17 cellular contexts compared by ENCODE assay signal in genomic region chr2:232857158-232857563, GRCh38. TPM values are rescaled to one million over a fixed set of nuclear protein-coding genes. Genes with fewer than 3 reads are reported as not detected.
DNase-seq lines count a peak whose midpoint lies in the region; ATAC-seq and TF ChIP-seq lines count a peak whose summit lies in the region.
"Had no signal": no experiment of that assay in that cellular context is flagged by ENCODE, and none has a peak within 500 bp of the region (broad histone marks: within the 10 kb centered on the region; RNA-seq: fewer than 3 reads in every experiment).

No MANE protein-coding gene starts in this region.

- H3K4me1 ChIP-seq in RWPE2 (ENCODE audit: insufficient read depth, poor library complexity, severe bottlenecking), result peaks cover 13% of the 10 kb centered on the region

- H3K36me3 ChIP-seq in RWPE2 (ENCODE audit: low read depth), result peaks cover 55% of the 10 kb centered on the region

- no peaks in the 10 kb centered on the region for H3K9me3 ChIP-seq in RWPE2 (ENCODE audit: severe bottlenecking)

- no peak for ATAC-seq in RWPE2 (ENCODE audit: low read depth)
- ATAC-seq in GM18909 (IDR thresholded peaks at IDR 0.05; ENCODE audit: poor library complexity, unreplicated experiment), result no peak
- no peak for ATAC-seq in natural killer cell
- ATAC-seq: activated T-cell treated with anti-CD3 and anti-CD28 coated beads, Interleukin-2, amount 50 U/mL, for 4 hours; right cardiac atrium; T-cell had no signal

- no peaks in the 10 kb centered on the region for H3K27me3 ChIP-seq in RWPE2 (ENCODE audit: insufficient read depth, poor library complexity, severe bottlenecking)

- TF ChIP-seq CTCF in RWPE2 (IDR thresholded peaks at IDR 0.05; ENCODE audit: poor library complexity, severe bottlenecking), result no peak
- no peak for TF ChIP-seq CTCF in osteocyte (IDR thresholded peaks at IDR 0.05)
- no peak for TF ChIP-seq CTCF in natural killer cell (IDR thresholded peaks at IDR 0.05)

- H3K4me3 ChIP-seq in RWPE2 (ENCODE audit: severe bottlenecking), result no peak overlapping the region

- intact Hi-C loops in natural killer cell (cut with micrococcal nuclease), result no loop called here

- H3K9me3 Mint-ChIP-seq in osteocyte (ENCODE audit: unreplicated experiment) (no peaks in the 10 kb centered on the region), natural killer cell (no peaks in the 10 kb centered on the region)
- H3K9me3 Mint-ChIP-seq: activated T-cell treated with anti-CD3 and anti-CD28 coated beads, Interleukin-2, amount 50 U/mL, for 4 hours; nephron progenitor cell; T-cell had no signal

- H3K4me1 Mint-ChIP-seq in osteocyte (ENCODE audit: unreplicated experiment), result peaks cover 27% of the 10 kb centered on the region
- H3K4me1 Mint-ChIP-seq in natural killer cell, result peaks cover 5 to 7% of the 10 kb centered on the region in 2 donors

- H3K27ac Mint-ChIP-seq in osteocyte (ENCODE audit: unreplicated experiment) (peak overlapping the region; percentile 57), natural killer cell (no peak overlapping the region)
- H3K27ac Mint-ChIP-seq: T-cell had no signal

- DNase-seq in Caki2 (ENCODE audit: low read depth), result peak; percentile 92
- DNase-seq in RWPE2 (ENCODE audit: low spot score), result no peak
- DNase-seq in fibroblast of the conjunctiva (ENCODE audit: low read depth), result peak; percentile 54
- no peak for DNase-seq in osteocyte (ENCODE audit: extremely low spot score, unreplicated experiment)
- no peak for DNase-seq in NCI-H82 treated with DMSO at 0.1 percent for 48 hours (lab: John Stamatoyannopoulos, UW; ENCODE audit: unreplicated experiment)
- DNase-seq in stimulated activated CD4-positive, alpha-beta T cell treated with anti-CD3 and anti-CD28 coated beads, Interleukin-4, amount 100 ng/mL, for 24 hours, result no peak
- DNase-seq in natural killer cell, result no peak
- DNase-seq: activated CD4-positive, alpha-beta T cell treated with anti-CD3 and anti-CD28 coated beads for 4 hours; activated T-cell treated with anti-CD3 and anti-CD28 coated beads, Interleukin-2, amount 50 U/mL, for 4 hours; amygdala; C1 segment of cervical spinal cord; GOT3; islet precursor cell; nephron progenitor cell; right cardiac atrium; T-cell had no signal

- H3K27me3 Mint-ChIP-seq in osteocyte (ENCODE audit: unreplicated experiment) (no peaks in the 10 kb centered on the region), natural killer cell (ENCODE audit: low read depth in 2 of 2) (no peaks in the 10 kb centered on the region)
- H3K27me3 Mint-ChIP-seq: T-cell had no signal

- in situ Hi-C loops in Caki2 (cut with HindIII; ENCODE audit: low pct_unique_long_range_greater_than_20kb, low sequenced_read_pairs), result no loop called here

- H3K4me3 Mint-ChIP-seq in osteocyte (ENCODE audit: unreplicated experiment), result no peak overlapping the region
- H3K4me3 Mint-ChIP-seq in natural killer cell, result no peak overlapping the region
- H3K4me3 Mint-ChIP-seq: activated T-cell treated with anti-CD3 and anti-CD28 coated beads, Interleukin-2, amount 50 U/mL, for 4 hours; nephron progenitor cell; T-cell had no signal

- peaks cover 46% of the 10 kb centered on the region for H3K36me3 Mint-ChIP-seq in osteocyte (ENCODE audit: unreplicated experiment)
- H3K36me3 Mint-ChIP-seq in natural killer cell, result peaks cover 19% of the 10 kb centered on the region

- H3K27ac ChIP-seq in RWPE2 (ENCODE audit: poor library complexity, severe bottlenecking), result peak overlapping the region; percentile 16

RNA-seq across cellular contexts. Expression of gene SNORC, which starts 12.9 kb away (rescaled TPM):
- total RNA-seq in Caki2 (2014; rRNA removed; shearing (Covaris generic); ENCODE audit: low replicate concordance), result 2.0 and 14.6 TPM in 2 replicates
- total RNA-seq in osteocyte, result 1.9 and 2.1 TPM in 2 replicates
- total RNA-seq in natural killer cell, result 1 to 10 TPM in 1 of 3 donors, under 1 TPM in 2; 0.47 to 1.0 (median 0.98) TPM

Comparison
In these comparisons a context has a peak if more than half of its experiments do, and no peak if none do; other contexts are left out.
1. DNase-seq: peak in Caki2 (single experiment) and fibroblast of the conjunctiva (single experiment); none in RWPE2 (single experiment), osteocyte (single experiment), NCI-H82 treated with DMSO at 0.1 percent for 48 hours (single experiment), stimulated activated CD4-positive, alpha-beta T cell treated with anti-CD3 and anti-CD28 coated beads, Interleukin-4, amount 100 ng/mL, for 24 hours (single experiment) and natural killer cell (single experiment).